13 cellular contexts compared by ENCODE assay signal in genomic region chr12:4281173-4281654, GRCh38. TPM values are rescaled to one million over a fixed set of nuclear protein-coding genes. Genes with fewer than 3 reads are reported as not detected.
A peak's percentile ranks its signal among the peaks of the same experiment; 100 is the strongest.
DNase-seq lines count a peak whose midpoint lies in the region; ATAC-seq and TF ChIP-seq lines count a peak whose summit lies in the region.
"Had no signal": no experiment of that assay in that cellular context is flagged by ENCODE, and none has a peak within 500 bp of the region (broad histone marks: within the 10 kb centered on the region; RNA-seq: fewer than 3 reads in every experiment).

No MANE protein-coding gene starts in this region.

- no peaks in the 10 kb centered on the region for H3K4me1 ChIP-seq in breast epithelium
- peaks cover 0 to 65% (median 41%) of the 10 kb centered on the region in 4 donors for H3K4me1 ChIP-seq in tibial nerve

- no peaks in the 10 kb centered on the region for H3K9me3 Mint-ChIP-seq in MCF 10A (ENCODE audit: unreplicated experiment)
- H3K9me3 Mint-ChIP-seq in activated naive CD8-positive, alpha-beta T cell treated with anti-CD3 and anti-CD28 coated beads, Interleukin-2, amount 10 ng/mL, durations not matched to agents 7 days and 5 days, result no peaks in the 10 kb centered on the region

- no TSS peak for BruUV-seq in MCF 10A (replicated peaks; lab: Mats Ljungman, UMichigan)

- H3K36me3 ChIP-seq in breast epithelium, result no peaks in the 10 kb centered on the region
- H3K36me3 ChIP-seq in tibial nerve, result peaks cover 0 to 73% (median 0%) of the 10 kb centered on the region in 3 donors

- no peak for TF ChIP-seq POLR2A in breast epithelium (IDR thresholded peaks at IDR 0.05)
- no peak for TF ChIP-seq POLR2A in tibial nerve (IDR thresholded peaks at IDR 0.05)

- TF ChIP-seq EP300 in tibial nerve (IDR thresholded peaks at IDR 0.05), result no peak

- no peak for ATAC-seq in activated naive CD8-positive, alpha-beta T cell treated with anti-CD3 and anti-CD28 coated beads, Interleukin-2, amount 10 ng/mL, durations not matched to agents 7 days and 5 days (ENCODE audit: low read depth)
- ATAC-seq in HG02852 (IDR thresholded peaks at IDR 0.05; ENCODE audit: unreplicated experiment), result no peak

- peaks cover 13% of the 10 kb centered on the region for H3K27me3 Mint-ChIP-seq in MCF 10A (ENCODE audit: insufficient read depth, unreplicated experiment)
- no peaks in the 10 kb centered on the region for H3K27me3 Mint-ChIP-seq in activated naive CD8-positive, alpha-beta T cell treated with anti-CD3 and anti-CD28 coated beads, Interleukin-2, amount 10 ng/mL, durations not matched to agents 7 days and 5 days

- H3K27ac ChIP-seq in breast epithelium, result peak overlapping the region; percentile 66 to 84
- H3K27ac ChIP-seq in tibial nerve, result peak overlapping the region in 3 of 4 donors; percentile 69 to 79 (median 74)

- CTCF ChIA-PET in MCF 10A (lab: Yijun Ruan, JAX), result interaction anchor here (0.6 to 6.5 kb wide), 4 partner anchors 41 to 395 kb away, joined by 3 to 220 read pairs (median 8); no protein-coding TSS in a partner anchor

- no peak for TF ChIP-seq CTCF in breast epithelium (IDR thresholded peaks at IDR 0.05)
- TF ChIP-seq CTCF in MCF 10A (IDR thresholded peaks at IDR 0.05; ENCODE audit: unreplicated experiment), result no peak
- no peak for TF ChIP-seq CTCF in tibial nerve (IDR thresholded peaks at IDR 0.05)

- H3K36me3 Mint-ChIP-seq in MCF 10A (ENCODE audit: insufficient read depth, unreplicated experiment), result peaks cover 73% of the 10 kb centered on the region
- peaks cover 75% of the 10 kb centered on the region for H3K36me3 Mint-ChIP-seq in activated naive CD8-positive, alpha-beta T cell treated with anti-CD3 and anti-CD28 coated beads, Interleukin-2, amount 10 ng/mL, durations not matched to agents 7 days and 5 days

- no peak overlapping the region for H3K4me3 Mint-ChIP-seq in MCF 10A (ENCODE audit: unreplicated experiment)
- H3K4me3 Mint-ChIP-seq in activated naive CD8-positive, alpha-beta T cell treated with anti-CD3 and anti-CD28 coated beads, Interleukin-2, amount 10 ng/mL, durations not matched to agents 7 days and 5 days, result peak overlapping the region; percentile 46

- H3K4me3 ChIP-seq in breast epithelium, result peak overlapping the region in 1 of 3 donors; percentile 46
- H3K4me3 ChIP-seq in tibial nerve, result no peak overlapping the region

- H3K9me3 ChIP-seq in breast epithelium (no peaks in the 10 kb centered on the region), tibial nerve (no peaks in the 10 kb centered on the region)

- intact Hi-C loops in breast epithelium (cut with DNase I; ENCODE audit: low total_unique reads) (loop anchor here (10.0 kb wide), 1 partner anchor 396 kb away; no protein-coding TSS in a partner anchor), MCF 10A (cut with micrococcal nuclease) (no loop called here)

- DNase-seq in breast epithelium (ENCODE audit: low spot score in 2 of 2), result no peak
- no peak for DNase-seq in MCF 10A (ENCODE audit: unreplicated experiment)
- no peak for DNase-seq in activated naive CD8-positive, alpha-beta T cell treated with anti-CD3 and anti-CD28 coated beads, Interleukin-2, amount 10 ng/mL, durations not matched to agents 7 days and 5 days
- peak; percentile 49 for DNase-seq in islet precursor cell
- no peak for DNase-seq in tibial nerve (ENCODE audit: low spot score in 2 of 2)
- DNase-seq in NCI-H2227 treated with DMSO at 0.1 percent for 48 hours (lab: John Stamatoyannopoulos, UW), result no peak
- DNase-seq in HT-29 (ENCODE audit: low spot score), result no peak
- DNase-seq: activated T-cell treated with anti-CD3 and anti-CD28 coated beads, Interleukin-2, amount 50 U/mL, for 1 hour; cerebellar nuclear complex; NCI-H1092; NCI-H526; SIG-M5 had no signal

- H3K27ac Mint-ChIP-seq in MCF 10A (ENCODE audit: low read depth, unreplicated experiment), result no peak overlapping the region
- H3K27ac Mint-ChIP-seq in activated naive CD8-positive, alpha-beta T cell treated with anti-CD3 and anti-CD28 coated beads, Interleukin-2, amount 10 ng/mL, durations not matched to agents 7 days and 5 days, result peak overlapping the region; percentile 70

- POLR2A ChIA-PET in MCF 10A (lab: Yijun Ruan, JAX), result no interaction called here
- POLR2A ChIA-PET in activated naive CD8-positive, alpha-beta T cell treated with anti-CD3 and anti-CD28 coated beads, Interleukin-2, amount 10 ng/mL, durations not matched to agents 7 days and 5 days (lab: Charles Lee), result interaction anchor here (0.7 to 1.6 kb wide), 4 partner anchors 7 to 13 kb away, joined by 3 to 6 read pairs (median 3); partner anchors contain the start of gene CCND2

- H3K27me3 ChIP-seq in breast epithelium (peaks cover 0 to 5% of the 10 kb centered on the region in 2 donors), tibial nerve (no peaks in the 10 kb centered on the region)

- WGBS in tibial nerve, 2 donors, result 66 to 78% methylated on average over 15 to 16 of the region's 16 CpGs

- H3K4me1 Mint-ChIP-seq in MCF 10A (ENCODE audit: insufficient read depth, unreplicated experiment), result peaks cover 13% of the 10 kb centered on the region
- peaks cover 71% of the 10 kb centered on the region for H3K4me1 Mint-ChIP-seq in activated naive CD8-positive, alpha-beta T cell treated with anti-CD3 and anti-CD28 coated beads, Interleukin-2, amount 10 ng/mL, durations not matched to agents 7 days and 5 days

RNA-seq across cellular contexts. Expression of gene CCND2, which starts 7.7 kb away (rescaled TPM):
- total RNA-seq in breast epithelium (10 to 100 TPM; 43.3 to 72.8 (median 53.7) TPM), MCF 10A (2022) (62.2 and 70.9 TPM in 2 replicates), tibial nerve (100 to 1,000 TPM in 1 of 4 donors, 10 to 100 TPM in 3; 84.1 to 124 (median 89.7) TPM)
- 100 to 1,000 TPM; 417 to 438 TPM for total RNA-seq in activated naive CD8-positive, alpha-beta T cell treated with anti-CD3 and anti-CD28 coated beads, Interleukin-2, amount 10 ng/mL, durations not matched to agents 7 days and 5 days
- total RNA-seq in HT-29 (2014; rRNA removed; shearing (Covaris generic)), result not detected in 2 replicates

RNA-seq across cellular contexts. Expression of gene TIGAR, which starts 39.8 kb away (rescaled TPM):
- total RNA-seq in breast epithelium (1 to 10 TPM; 2.9 to 7.5 (median 6.9) TPM), MCF 10A (2022) (44.0 and 45.8 TPM in 2 replicates), tibial nerve (1 to 10 TPM; 1.8 to 4.4 (median 2.5) TPM)
- total RNA-seq in activated naive CD8-positive, alpha-beta T cell treated with anti-CD3 and anti-CD28 coated beads, Interleukin-2, amount 10 ng/mL, durations not matched to agents 7 days and 5 days, result 10 to 100 TPM in 1 of 2 experiments, 1 to 10 TPM in 1; 9.7 to 11.4 TPM
- 2.2 and 4.6 TPM in 2 replicates for total RNA-seq in HT-29 (2014; rRNA removed; shearing (Covaris generic))

Comparison
In these comparisons a context has a peak if more than half of its experiments do, and no peak if none do; other contexts are left out.
1. RNA of gene CCND2, which starts 7.7 kb away (total RNA-seq): 417 to 438 TPM in activated naive CD8-positive, alpha-beta T cell treated with anti-CD3 and anti-CD28 coated beads, Interleukin-2, amount 10 ng/mL, durations not matched to agents 7 days and 5 days, 84.1 to 124 TPM in tibial nerve, 62.2 to 70.9 TPM in MCF 10A and 43.3 to 72.8 TPM in breast epithelium; not detected in HT-29; every median in the first group is over 10 times any median in the second.